18 cellular contexts compared by ENCODE assay signal in genomic region chr14:74326369-74327152, GRCh38. TPM values are rescaled to one million over a fixed set of nuclear protein-coding genes. Genes with fewer than 3 reads are reported as not detected.
DNase-seq lines count a peak whose midpoint lies in the region; ATAC-seq, FAIRE-seq and TF ChIP-seq lines count a peak whose summit lies in the region.
"Had no signal": no experiment of that assay in that cellular context is flagged by ENCODE, and none has a peak within 500 bp of the region (broad histone marks: within the 10 kb centered on the region; RNA-seq: fewer than 3 reads in every experiment).

No MANE protein-coding gene starts in this region.

- TF ChIP-seq CTCF in WTC11 (IDR thresholded peaks at IDR 0.05) (no peak), transverse colon (IDR thresholded peaks at IDR 0.05) (no peak)

- H3K9me3 ChIP-seq in mesenchymal stem cell (ENCODE audit: control insufficient read depth, low read length) (no peaks in the 10 kb centered on the region), transverse colon (no peaks in the 10 kb centered on the region)
- H3K9me3 ChIP-seq: SJSA1 had no signal

- H3K4me1 ChIP-seq in mesenchymal stem cell (ENCODE audit: control insufficient read depth, insufficient read depth, low read depth, low read length) (peaks cover 7% of the 10 kb centered on the region), transverse colon (no peaks in the 10 kb centered on the region)
- H3K4me1 ChIP-seq: parathyroid adenoma, SJSA1 had no signal

- FAIRE-seq in RCC 7860 (lab: Jason Lieb, UNC), result no peak

- no peak overlapping the region for H3K9ac ChIP-seq in mesenchymal stem cell (ENCODE audit: low read length)
- H3K9ac ChIP-seq: parathyroid adenoma had no signal

- no peak overlapping the region for H3K18ac ChIP-seq in mesenchymal stem cell (ENCODE audit: low read depth in 1 of 2, low read length in 2 of 2)

- no peak overlapping the region for H4K8ac ChIP-seq in mesenchymal stem cell (ENCODE audit: low read length)

- ATAC-seq in WTC11, result peak; percentile 90
- ATAC-seq: stimulated activated memory B cell treated with anti-CD40 and anti-IgM and Interleukin-4, amounts not matched to agents 10 μg/mL and 1 μg/mL and 100 μg/mL, for 72 hours had no signal

- H2AK5ac ChIP-seq in mesenchymal stem cell (ENCODE audit: low read length, severe bottlenecking), result no peak overlapping the region

- in situ Hi-C loops in transverse colon (cut with MboI; ENCODE audit: low pct_ligation_motif_present in 1 of 4, low pct_unique_long_range_greater_than_20kb in 1 of 4, low sequenced_read_pairs in 3 of 4), result no loop called here

- no peaks in the 10 kb centered on the region for H3K27me3 Mint-ChIP-seq in WTC11 (ENCODE audit: low read depth)

- peak; percentile 91 for DNase-seq in ELF-1 (ENCODE audit: low read depth, low spot score)
- peak; percentile 82 for DNase-seq in NCI-H146 treated with DMSO at 0.1 percent for 48 hours (lab: John Stamatoyannopoulos, UW; ENCODE audit: unreplicated experiment)
- DNase-seq in WTC11 (ENCODE audit: low spot score), result peak; percentile 89
- DNase-seq in mesenchymal stem cell, result no peak
- no peak for DNase-seq in foreskin melanocyte
- no peak for DNase-seq in NCI-H187 (lab: John Stamatoyannopoulos, UW)
- no peak for DNase-seq in RCC 7860 (ENCODE audit: low spot score)
- no peak for DNase-seq in transverse colon
- DNase-seq: activated B cell treated with CpG ODN at 0.5 μM for 24 hours; activated T-cell treated with anti-CD3 and anti-CD28 coated beads, Interleukin-2, amount 50 U/mL, for 1 hour; amygdala; HFFc6; stimulated activated CD4-positive, alpha-beta T cell treated with anti-CD3 and anti-CD28 coated beads, Interleukin-2, amount 100 ng/mL, for 24 hours had no signal

- H3K27me3 ChIP-seq in mesenchymal stem cell (ENCODE audit: control insufficient read depth in 1 of 2, insufficient read depth in 1 of 2, low read length in 2 of 2) (peaks cover 24 to 31% of the 10 kb centered on the region in 2 experiments), transverse colon (peaks cover 22% of the 10 kb centered on the region)

- peaks cover 37% of the 10 kb centered on the region for H3K4me1 Mint-ChIP-seq in WTC11
- H3K4me1 Mint-ChIP-seq: activated B cell treated with CpG ODN at 0.5 μM for 24 hours; stimulated activated memory B cell treated with anti-CD40 and anti-IgM and Interleukin-4, amounts not matched to agents 10 μg/mL and 1 μg/mL and 100 μg/mL, for 72 hours had no signal

- peak overlapping the region; percentile 97 for H3K27ac Mint-ChIP-seq in WTC11
- H3K27ac Mint-ChIP-seq: activated B cell treated with CpG ODN at 0.5 μM for 24 hours; HFFc6; stimulated activated memory B cell treated with anti-CD40 and anti-IgM and Interleukin-4, amounts not matched to agents 10 μg/mL and 1 μg/mL and 100 μg/mL, for 72 hours had no signal

- no peak overlapping the region for H3K23ac ChIP-seq in mesenchymal stem cell (ENCODE audit: low read length in 2 of 2)

- H3K4me3 Mint-ChIP-seq in WTC11, result peak overlapping the region; percentile 50
- H3K4me3 Mint-ChIP-seq: activated B cell treated with CpG ODN at 0.5 μM for 24 hours; HFFc6; stimulated activated memory B cell treated with anti-CD40 and anti-IgM and Interleukin-4, amounts not matched to agents 10 μg/mL and 1 μg/mL and 100 μg/mL, for 72 hours had no signal

- H2BK5ac ChIP-seq in mesenchymal stem cell (ENCODE audit: low read depth, low read length, poor library complexity, severe bottlenecking), result no peak overlapping the region

- H3K4me3 ChIP-seq in mesenchymal stem cell (ENCODE audit: insufficient read depth in 1 of 2, low read depth in 1 of 2, low read length in 2 of 2), result no peak overlapping the region
- no peak overlapping the region for H3K4me3 ChIP-seq in transverse colon
- H3K4me3 ChIP-seq: SJSA1 had no signal

- H3K79me1 ChIP-seq in mesenchymal stem cell (replicated peaks; ENCODE audit: low read length, poor library complexity, severe bottlenecking), result no peaks in the 10 kb centered on the region

- H3K4ac ChIP-seq in mesenchymal stem cell (ENCODE audit: low read depth in 1 of 2, low read length in 2 of 2), result no peak overlapping the region

- H3K14ac ChIP-seq in mesenchymal stem cell (ENCODE audit: low read length in 2 of 2), result no peak overlapping the region

- H2AFZ ChIP-seq in mesenchymal stem cell (ENCODE audit: low read depth, low read length), result no peak overlapping the region
- H2AFZ ChIP-seq: parathyroid adenoma had no signal

- POLR2A ChIA-PET in WTC11 (lab: Charles Lee), result interaction anchor here (0.7 to 3.9 kb wide), 10 partner anchors 12 to 167 kb away, joined by 3 to 59 read pairs (median 6); partner anchors contain the start of genes ABCD4, ISCA2, NPC2 and VRTN

- no peak overlapping the region for H3K27ac ChIP-seq in mesenchymal stem cell (ENCODE audit: low read length, poor library complexity, severe bottlenecking)
- H3K27ac ChIP-seq in transverse colon, result no peak overlapping the region
- H3K27ac ChIP-seq: parathyroid adenoma, SJSA1 had no signal

- TF ChIP-seq POLR2A in transverse colon (IDR thresholded peaks at IDR 0.05), result no peak

- intact Hi-C loops in transverse colon (cut with DNase I; ENCODE audit: low total_unique reads), result no loop called here

- H3K4me2 ChIP-seq in mesenchymal stem cell (ENCODE audit: low read length, poor library complexity, severe bottlenecking), result peak overlapping the region; percentile 1

- no peak for TF ChIP-seq EP300 in transverse colon (IDR thresholded peaks at IDR 0.05; ENCODE audit: low read depth)

- H4K91ac ChIP-seq in mesenchymal stem cell (ENCODE audit: low read length), result no peak overlapping the region

- H3K36me3 ChIP-seq in mesenchymal stem cell (ENCODE audit: control insufficient read depth in 1 of 2, insufficient read depth in 2 of 2, low read depth in 1 of 2, low read length in 2 of 2) (no peaks in the 10 kb centered on the region), transverse colon (no peaks in the 10 kb centered on the region)
- H3K36me3 ChIP-seq: SJSA1 had no signal

- no peaks in the 10 kb centered on the region for H3K36me3 Mint-ChIP-seq in WTC11
- H3K36me3 Mint-ChIP-seq: stimulated activated memory B cell treated with anti-CD40 and anti-IgM and Interleukin-4, amounts not matched to agents 10 μg/mL and 1 μg/mL and 100 μg/mL, for 72 hours had no signal

- no peak overlapping the region for H2BK15ac ChIP-seq in mesenchymal stem cell (ENCODE audit: low read depth, poor library complexity, severe bottlenecking)

- WGBS in mesenchymal stem cell, result 15% methylated on average over 6 of the region's 10 CpGs
- WGBS in transverse colon (ENCODE audit: low coverage in 1 of 2), 2 donors, result 26 to 30% methylated on average over 10 of the region's 10 CpGs

- H3K9me3 Mint-ChIP-seq in WTC11, result no peaks in the 10 kb centered on the region
- H3K9me3 Mint-ChIP-seq: activated B cell treated with CpG ODN at 0.5 μM for 24 hours; HFFc6; stimulated activated memory B cell treated with anti-CD40 and anti-IgM and Interleukin-4, amounts not matched to agents 10 μg/mL and 1 μg/mL and 100 μg/mL, for 72 hours had no signal

- CTCF ChIA-PET in WTC11 (lab: Charles Lee), result interaction anchor here (0.6 to 4.0 kb wide), 15 partner anchors 18 to 176 kb away, joined by 3 to 32 read pairs (median 6); partner anchors contain the start of genes ABCD4, ISCA2, NPC2 and VRTN

- H2BK120ac ChIP-seq in mesenchymal stem cell (ENCODE audit: low read depth, low read length), result no peak overlapping the region

- no peak overlapping the region for H2BK12ac ChIP-seq in mesenchymal stem cell (ENCODE audit: low read length in 2 of 2)

TF ChIP-seq in WTC11, 78 proteins besides CTCF, POLR2A, EP300 and RAD21 (continues in another document):
- TF ChIP-seq TEAD4 (CRISPR knock-in tag; IDR thresholded peaks at IDR 0.05) (peak; percentile 79; the same call in 1 of the 2 replicates), PRDM15 (CRISPR knock-in tag; IDR thresholded peaks at IDR 0.05) (no peak), ZNF219 (CRISPR knock-in tag; IDR thresholded peaks at IDR 0.05; ENCODE audit: borderline replicate concordance) (no peak), JUN (CRISPR knock-in tag; IDR thresholded peaks at IDR 0.05) (no peak), ATF1 (CRISPR knock-in tag; IDR thresholded peaks at IDR 0.05) (no peak)

RNA-seq across cellular contexts. Expression of gene VRTN, which starts 21.7 kb away (rescaled TPM):
- total RNA-seq in WTC11 (2021) (106 to 130 TPM (median 128 TPM) in 3 replicates), transverse colon (not detected)
- polyA plus RNA-seq in mesenchymal stem cell (2013, experiment 1 of 2), result not detected
- polyA plus RNA-seq in mesenchymal stem cell (2013, experiment 2 of 2), result not detected
- total RNA-seq: activated B cell treated with CpG ODN at 0.5 μM for 24 hours, HFFc6, lower leg skin, NCI-H460, SJSA1 had no signal

RNA-seq across cellular contexts. Expression of gene ABCD4, which starts 23.8 kb away (rescaled TPM):
- total RNA-seq in WTC11 (2021) (84.7 to 91.2 TPM (median 90.2 TPM) in 3 replicates), transverse colon (100 to 1,000 TPM in 1 of 4 donors, 10 to 100 TPM in 3; 51.6 to 107 (median 73.1) TPM)
- 16.6 TPM for polyA plus RNA-seq in mesenchymal stem cell (2013, experiment 1 of 2)
- polyA plus RNA-seq in mesenchymal stem cell (2013, experiment 2 of 2), result 16.4 TPM

Comparison
In these comparisons a context has a peak if more than half of its experiments do, and no peak if none do; other contexts are left out.
1. DNase-seq: peak in ELF-1 (single experiment), NCI-H146 treated with DMSO at 0.1 percent for 48 hours (single experiment) and WTC11 (single experiment); none in mesenchymal stem cell (single experiment), foreskin melanocyte (single experiment), NCI-H187 (0 of 2), RCC 7860 (single experiment) and transverse colon (single experiment).
2. RNA of gene VRTN, which starts 21.7 kb away (total RNA-seq): 106 to 130 TPM in WTC11; not detected in transverse colon; every median in the first group is over 100 times any median in the second.